10 cellular contexts compared by ENCODE assay signal in genomic region chr16:11309895-11310633, GRCh38. TPM values are rescaled to one million over a fixed set of nuclear protein-coding genes. Genes with fewer than 3 reads are reported as not detected.
DNase-seq lines count a peak whose midpoint lies in the region; ATAC-seq lines count a peak whose summit lies in the region.
"Had no signal": no experiment of that assay in that cellular context is flagged by ENCODE, and none has a peak within 500 bp of the region (broad histone marks: within the 10 kb centered on the region; RNA-seq: fewer than 3 reads in every experiment).

No MANE protein-coding gene starts in this region.

- no peak overlapping the region for H2AFZ ChIP-seq in neuronal stem cell (ENCODE audit: low read length)

- H3K9me3 Mint-ChIP-seq in CD4-positive, CD25-positive, alpha-beta regulatory T cell = no peaks in the 10 kb centered on the region
- peaks cover 2% of the 10 kb centered on the region for H3K9me3 Mint-ChIP-seq in activated naive CD8-positive, alpha-beta T cell treated with anti-CD3 and anti-CD28 coated beads for 36 hours

- H3K36me3 ChIP-seq in CD4-positive, CD25-positive, alpha-beta regulatory T cell (ENCODE audit: control insufficient read depth, insufficient read depth, low read length) = no peaks in the 10 kb centered on the region
- no peaks in the 10 kb centered on the region for H3K36me3 ChIP-seq in neuronal stem cell (replicated peaks in 1 of 2; ENCODE audit: control insufficient read depth in 2 of 2, insufficient read depth in 2 of 2, low read length in 2 of 2)

- no peak overlapping the region for H3K4me3 Mint-ChIP-seq in CD4-positive, CD25-positive, alpha-beta regulatory T cell
- no peak overlapping the region for H3K4me3 Mint-ChIP-seq in activated naive CD8-positive, alpha-beta T cell treated with anti-CD3 and anti-CD28 coated beads for 36 hours

- no peak overlapping the region for H3K14ac ChIP-seq in neuronal stem cell (ENCODE audit: low read length)

- DNase-seq in CD4-positive, CD25-positive, alpha-beta regulatory T cell = peak in 1 of 3 donors; percentile 37
- DNase-seq in activated naive CD8-positive, alpha-beta T cell treated with anti-CD3 and anti-CD28 coated beads for 36 hours = no peak
- DNase-seq in NCI-H146 treated with DMSO at 0.1 percent for 48 hours (lab: John Stamatoyannopoulos, UW; ENCODE audit: unreplicated experiment) = no peak
- DNase-seq in HuH-7 (ENCODE audit: low spot score) = no peak
- DNase-seq in NCI-H1436 treated with DMSO at 0.1 percent for 48 hours (lab: John Stamatoyannopoulos, UW) = no peak
- DNase-seq in neuronal stem cell (ENCODE audit: low spot score) = no peak

- peaks cover 4% of the 10 kb centered on the region for H3K27me3 Mint-ChIP-seq in CD4-positive, CD25-positive, alpha-beta regulatory T cell
- H3K27me3 Mint-ChIP-seq in activated naive CD8-positive, alpha-beta T cell treated with anti-CD3 and anti-CD28 coated beads for 36 hours = no peaks in the 10 kb centered on the region

- WGBS in neuronal stem cell (ENCODE audit: extremely low coverage in 2 of 2, insufficient read length in 2 of 2, insufficient replicate concordance in 1 of 2), 2 donors = no CpG with 5 or more reads among the region's 9 CpGs

- H3K18ac ChIP-seq in neuronal stem cell (ENCODE audit: low read length) = no peak overlapping the region

- no peaks in the 10 kb centered on the region for H3K27me3 ChIP-seq in CD4-positive, CD25-positive, alpha-beta regulatory T cell (ENCODE audit: control insufficient read depth, insufficient read depth, low read length)
- no peaks in the 10 kb centered on the region for H3K27me3 ChIP-seq in neuronal stem cell (ENCODE audit: control insufficient read depth in 3 of 3, insufficient read depth in 3 of 3, low read depth in 1 of 3, low read length in 3 of 3)

- H3K36me3 Mint-ChIP-seq in CD4-positive, CD25-positive, alpha-beta regulatory T cell = no peaks in the 10 kb centered on the region
- no peaks in the 10 kb centered on the region for H3K36me3 Mint-ChIP-seq in activated naive CD8-positive, alpha-beta T cell treated with anti-CD3 and anti-CD28 coated beads for 36 hours

- H3K9ac ChIP-seq in neuronal stem cell (ENCODE audit: low read depth, low read length, poor library complexity) = no peak overlapping the region

- no peak overlapping the region for H3K4me3 ChIP-seq in CD4-positive, CD25-positive, alpha-beta regulatory T cell (ENCODE audit: low read depth, low read length)
- H3K4me3 ChIP-seq in neuronal stem cell (ENCODE audit: low read length in 2 of 2) = no peak overlapping the region

- peaks cover 43% of the 10 kb centered on the region for H3K4me1 ChIP-seq in CD4-positive, CD25-positive, alpha-beta regulatory T cell (ENCODE audit: control insufficient read depth, insufficient read depth, low read length, poor library complexity, severe bottlenecking)
- peaks cover 5 to 20% of the 10 kb centered on the region in 2 donors for H3K4me1 ChIP-seq in neuronal stem cell (ENCODE audit: control insufficient read depth in 2 of 2, insufficient read depth in 1 of 2, low read depth in 1 of 2, low read length in 2 of 2)

- no peak overlapping the region for H3K4me2 ChIP-seq in neuronal stem cell (ENCODE audit: insufficient read depth, low read length, poor library complexity, severe bottlenecking)

- H4K91ac ChIP-seq in neuronal stem cell (ENCODE audit: low read depth, low read length, poor library complexity) = no peak overlapping the region

- H4K8ac ChIP-seq in neuronal stem cell (ENCODE audit: low read depth, low read length) = no peak overlapping the region

- H2BK15ac ChIP-seq in neuronal stem cell (ENCODE audit: low read length) = no peak overlapping the region

- no peaks in the 10 kb centered on the region for H3K9me3 ChIP-seq in CD4-positive, CD25-positive, alpha-beta regulatory T cell (ENCODE audit: control insufficient read depth in 2 of 2, low read length in 2 of 2)
- H3K9me3 ChIP-seq in neuronal stem cell (replicated peaks in 1 of 2; ENCODE audit: control insufficient read depth in 2 of 2, insufficient read depth in 1 of 2, low read depth in 1 of 2, low read length in 2 of 2) = no peaks in the 10 kb centered on the region

- H3K27ac ChIP-seq in CD4-positive, CD25-positive, alpha-beta regulatory T cell (ENCODE audit: insufficient read depth, low read length, poor library complexity, severe bottlenecking) = no peak overlapping the region
- no peak overlapping the region for H3K27ac ChIP-seq in neuronal stem cell (replicated peaks; ENCODE audit: low read length)

- H3K4me1 Mint-ChIP-seq in CD4-positive, CD25-positive, alpha-beta regulatory T cell = peaks cover 0 to 40% (median 19%) of the 10 kb centered on the region in 4 donors
- H3K4me1 Mint-ChIP-seq in activated naive CD8-positive, alpha-beta T cell treated with anti-CD3 and anti-CD28 coated beads for 36 hours = peaks cover 41% of the 10 kb centered on the region

- no peak overlapping the region for H2AK5ac ChIP-seq in neuronal stem cell (ENCODE audit: low read depth, low read length)

- no peaks in the 10 kb centered on the region for H3K79me1 ChIP-seq in neuronal stem cell (ENCODE audit: low read depth, low read length)

- H3K27ac Mint-ChIP-seq in CD4-positive, CD25-positive, alpha-beta regulatory T cell = peak overlapping the region; percentile 26 to 90 (median 53)
- H3K27ac Mint-ChIP-seq in activated naive CD8-positive, alpha-beta T cell treated with anti-CD3 and anti-CD28 coated beads for 36 hours = peak overlapping the region; percentile 27

- no peak for ATAC-seq in CD4-positive, CD25-positive, alpha-beta regulatory T cell (ENCODE audit: low read depth in 2 of 2)
- ATAC-seq in GM19324 (IDR thresholded peaks at IDR 0.05; ENCODE audit: low FRiP score, unreplicated experiment) (peak; percentile 52), HG03354 (IDR thresholded peaks at IDR 0.05; ENCODE audit: poor library complexity, severe bottlenecking, unreplicated experiment) (peak; percentile 65)

- no peak overlapping the region for H3K4ac ChIP-seq in neuronal stem cell (ENCODE audit: low read length)

- H2BK12ac ChIP-seq in neuronal stem cell (ENCODE audit: low read length) = no peak overlapping the region

- no peak overlapping the region for H2BK120ac ChIP-seq in neuronal stem cell (ENCODE audit: low read depth, low read length)

- no peak overlapping the region for H2BK5ac ChIP-seq in neuronal stem cell (ENCODE audit: low read length)

- no peak overlapping the region for H3K23ac ChIP-seq in neuronal stem cell (ENCODE audit: low read depth, low read length, poor library complexity)

RNA-seq across cellular contexts. Expression of gene PRM1, which starts 28.9 kb away (rescaled TPM):
- total RNA-seq in CD4-positive, CD25-positive, alpha-beta regulatory T cell = not detected
- not detected for polyA plus RNA-seq in CD4-positive, CD25-positive, alpha-beta regulatory T cell
- not detected for total RNA-seq in activated naive CD8-positive, alpha-beta T cell treated with anti-CD3 and anti-CD28 coated beads for 36 hours
- not detected for polyA plus RNA-seq in neuronal stem cell (2013, experiment 1 of 2)
- polyA plus RNA-seq in neuronal stem cell (2013, experiment 2 of 2) = not detected
- total RNA-seq: RPMI7951 had no signal
- polyA plus RNA-seq: neural cell had no signal

RNA-seq across cellular contexts. Expression of gene PRM2, which starts 33.8 kb away (rescaled TPM):
- total RNA-seq in CD4-positive, CD25-positive, alpha-beta regulatory T cell = not detected
- polyA plus RNA-seq in CD4-positive, CD25-positive, alpha-beta regulatory T cell = not detected
- not detected for total RNA-seq in activated naive CD8-positive, alpha-beta T cell treated with anti-CD3 and anti-CD28 coated beads for 36 hours
- polyA plus RNA-seq in neuronal stem cell (2013, experiment 1 of 2) = not detected
- not detected for polyA plus RNA-seq in neuronal stem cell (2013, experiment 2 of 2)
- total RNA-seq: RPMI7951 had no signal
- polyA plus RNA-seq: neural cell had no signal

RNA-seq across cellular contexts. Expression of gene RMI2, which starts 35.2 kb away (rescaled TPM):
- 4.3 TPM for total RNA-seq in CD4-positive, CD25-positive, alpha-beta regulatory T cell
- 10 to 100 TPM in 2 of 4 donors, 1 to 10 TPM in 2; 7.4 to 15.3 (median 11.1) TPM for polyA plus RNA-seq in CD4-positive, CD25-positive, alpha-beta regulatory T cell
- total RNA-seq in activated naive CD8-positive, alpha-beta T cell treated with anti-CD3 and anti-CD28 coated beads for 36 hours = 10 to 100 TPM; 50.1 to 56.1 TPM
- 48.2 TPM for polyA plus RNA-seq in neuronal stem cell (2013, experiment 1 of 2)
- polyA plus RNA-seq in neuronal stem cell (2013, experiment 2 of 2) = 49.5 TPM

RNA-seq across cellular contexts. Expression of gene PRM3, which starts 36.6 kb away (rescaled TPM):
- not detected for total RNA-seq in CD4-positive, CD25-positive, alpha-beta regulatory T cell
- not detected for polyA plus RNA-seq in CD4-positive, CD25-positive, alpha-beta regulatory T cell
- not detected for total RNA-seq in activated naive CD8-positive, alpha-beta T cell treated with anti-CD3 and anti-CD28 coated beads for 36 hours
- not detected for polyA plus RNA-seq in neuronal stem cell (2013, experiment 1 of 2)
- not detected for polyA plus RNA-seq in neuronal stem cell (2013, experiment 2 of 2)
- total RNA-seq: RPMI7951 had no signal
- polyA plus RNA-seq: neural cell had no signal

RNA-seq across cellular contexts. Expression of gene TNP2, which starts 40.9 kb away (rescaled TPM):
- not detected for total RNA-seq in CD4-positive, CD25-positive, alpha-beta regulatory T cell
- not detected for polyA plus RNA-seq in CD4-positive, CD25-positive, alpha-beta regulatory T cell
- total RNA-seq in activated naive CD8-positive, alpha-beta T cell treated with anti-CD3 and anti-CD28 coated beads for 36 hours = not detected
- polyA plus RNA-seq in neuronal stem cell (2013, experiment 1 of 2) = not detected
- not detected for polyA plus RNA-seq in neuronal stem cell (2013, experiment 2 of 2)
- total RNA-seq: RPMI7951 had no signal
- polyA plus RNA-seq: neural cell had no signal

Comparison
In these comparisons a context has a peak if more than half of its experiments do, and no peak if none do; other contexts are left out.
1. ATAC-seq: peak in GM19324 (single experiment) and HG03354 (single experiment); none in CD4-positive, CD25-positive, alpha-beta regulatory T cell (0 of 2).